8 cellular contexts compared by ENCODE assay signal in the genomic region with DNA sequence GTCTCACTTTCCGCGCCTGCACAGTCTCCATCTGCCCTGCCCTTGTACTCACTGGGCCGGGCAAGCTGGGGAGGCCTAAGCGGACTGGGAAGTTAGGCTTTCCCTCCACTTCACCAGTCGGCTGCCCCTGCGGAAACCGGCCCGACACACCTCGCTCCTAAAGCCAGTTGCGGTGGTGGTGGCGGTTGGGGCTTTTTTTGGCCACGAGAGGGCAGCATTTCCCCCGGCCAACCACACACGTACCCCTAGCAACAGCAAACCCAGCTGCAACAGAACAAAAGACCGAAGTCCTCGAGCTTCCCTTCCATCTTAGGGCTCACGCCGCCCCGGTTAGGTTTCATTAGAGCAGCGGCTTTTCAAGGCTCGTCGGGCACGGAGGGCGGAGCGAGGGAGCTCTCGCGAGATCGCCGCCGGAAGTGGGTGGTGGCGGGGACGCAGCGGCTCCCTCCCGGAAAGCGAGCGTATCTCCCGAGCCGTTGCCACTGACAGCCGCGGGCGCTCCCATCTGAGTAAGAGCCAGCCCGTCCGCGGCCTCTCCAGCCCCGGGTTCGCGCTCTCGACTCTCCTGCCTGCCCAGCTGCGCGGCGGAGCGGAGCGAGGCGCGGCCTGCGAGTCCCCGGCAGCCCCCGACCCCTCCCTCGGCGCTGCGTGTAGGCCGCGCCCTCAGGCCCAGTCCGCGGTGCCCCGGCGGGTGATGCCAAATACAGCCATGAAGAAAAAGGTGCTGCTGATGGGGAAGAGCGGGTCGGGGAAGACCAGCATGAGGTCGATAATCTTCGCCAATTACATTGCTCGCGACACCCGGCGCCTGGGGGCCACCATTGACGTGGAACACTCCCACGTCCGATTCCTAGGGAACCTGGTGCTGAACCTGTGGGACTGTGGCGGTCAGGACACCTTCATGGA. TPM values are rescaled to one million over a fixed set of nuclear protein-coding genes. Genes with fewer than 3 reads are reported as not detected.
DNase-seq lines count a peak whose midpoint lies in the region; TF ChIP-seq lines count a peak whose summit lies in the region.

A gene with protein sequence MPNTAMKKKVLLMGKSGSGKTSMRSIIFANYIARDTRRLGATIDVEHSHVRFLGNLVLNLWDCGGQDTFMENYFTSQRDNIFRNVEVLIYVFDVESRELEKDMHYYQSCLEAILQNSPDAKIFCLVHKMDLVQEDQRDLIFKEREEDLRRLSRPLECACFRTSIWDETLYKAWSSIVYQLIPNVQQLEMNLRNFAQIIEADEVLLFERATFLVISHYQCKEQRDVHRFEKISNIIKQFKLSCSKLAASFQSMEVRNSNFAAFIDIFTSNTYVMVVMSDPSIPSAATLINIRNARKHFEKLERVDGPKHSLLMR (plus strand): TSS at position 462 of the 906 bp plus-strand sequence. CDS start 233 bp downstream, at position 695.

- H3K27ac Mint-ChIP-seq in neural crest cell (ENCODE audit: unreplicated experiment) = peak within 1 kb of the TSS; percentile 97

- no peaks in the 10 kb centered on the region for H3K36me3 Mint-ChIP-seq in neural crest cell (ENCODE audit: low read depth)

- peak within 1 kb of the TSS; percentile 95 to 98 for H3K9ac ChIP-seq in stomach smooth muscle (ENCODE audit: low read length in 2 of 2)

- H3K4me3 Mint-ChIP-seq in neural crest cell = peak within 1 kb of the TSS; percentile 95

- no peaks in the 10 kb centered on the region for H3K27me3 ChIP-seq in HAP-1 (ENCODE audit: low read depth)
- no peaks in the 10 kb centered on the region for H3K27me3 ChIP-seq in MG63
- no peaks in the 10 kb centered on the region for H3K27me3 ChIP-seq in stomach smooth muscle (ENCODE audit: control insufficient read depth in 1 of 2, insufficient read depth in 2 of 2, low read length in 2 of 2)

- no peaks in the 10 kb centered on the region for H3K36me3 ChIP-seq in HAP-1 (replicated peaks)
- H3K36me3 ChIP-seq in MG63 = peaks cover 27% of the 10 kb centered on the region
- peaks cover 0 to 3% of the 10 kb centered on the region in 2 donors for H3K36me3 ChIP-seq in stomach smooth muscle (ENCODE audit: control insufficient read depth in 2 of 2, insufficient read depth in 2 of 2, low read length in 2 of 2)

- DNase-seq in GDM1 (lab: John Stamatoyannopoulos, UW) = peak; percentile 90
- peak; percentile 96 to 97 for DNase-seq in HAP-1 (ENCODE audit: low spot score in 2 of 2)
- DNase-seq in MG63 = peak; percentile 98
- DNase-seq in SHP77 treated with DMSO at 0.1 percent for 48 hours (lab: John Stamatoyannopoulos, UW) = peak; percentile 50
- peak; percentile 97 for DNase-seq in activated effector memory CD4-positive, alpha-beta T cell treated with anti-CD3 and anti-CD28 coated beads, Interleukin-2, amount 50 U/mL, for 16 hours
- peak; percentile 98 for DNase-seq in fibroblast of villous mesenchyme (ENCODE audit: low read depth)
- peak; percentile 93 for DNase-seq in neural crest cell (ENCODE audit: low read depth, low spot score)

- in situ Hi-C loops in HAP-1 (cut with MboI; ENCODE audit: low sequenced_read_pairs) = loop anchor here (25.0 kb wide), 2 partner anchors 612 to 1512 kb away; no protein-coding TSS in a partner anchor

- H3K4me1 Mint-ChIP-seq in neural crest cell = peaks cover 34% of the 10 kb centered on the region

- TF ChIP-seq CTCF in fibroblast of villous mesenchyme (IDR thresholded peaks at IDR 0.05; ENCODE audit: insufficient read depth, low read depth, low read length) (peak; percentile 87), neural crest cell (conservative IDR thresholded peaks at IDR 0.05) (peak; percentile 95)

- H3K4me1 ChIP-seq in HAP-1 = peaks cover 38% of the 10 kb centered on the region
- peaks cover 19% of the 10 kb centered on the region for H3K4me1 ChIP-seq in stomach smooth muscle (ENCODE audit: control insufficient read depth, insufficient read depth, low read length)

- peak within 1 kb of the TSS; percentile 96 for H3K27ac ChIP-seq in stomach smooth muscle (ENCODE audit: low read length)

- H3K27me3 Mint-ChIP-seq in neural crest cell (ENCODE audit: low read depth) = no peaks in the 10 kb centered on the region

- peaks cover 2% of the 10 kb centered on the region for H3K9me3 Mint-ChIP-seq in neural crest cell

- peak within 1 kb of the TSS; percentile 57 for H3K4me3 ChIP-seq in HAP-1
- H3K4me3 ChIP-seq in MG63 = peak within 1 kb of the TSS; percentile 69
- peak within 1 kb of the TSS; percentile 91 for H3K4me3 ChIP-seq in fibroblast of villous mesenchyme (ENCODE audit: low read depth, low read length)
- H3K4me3 ChIP-seq in stomach smooth muscle (ENCODE audit: low read length in 2 of 2) = peak within 1 kb of the TSS; percentile 98 to 99

- H3K9me3 ChIP-seq in HAP-1 (no peaks in the 10 kb centered on the region), MG63 (no peaks in the 10 kb centered on the region), stomach smooth muscle (ENCODE audit: control insufficient read depth in 2 of 2, low read length in 2 of 2) (no peaks in the 10 kb centered on the region)

RNA-seq across cellular contexts. Expression of the gene that starts here (rescaled TPM):
- 253 and 254 TPM in 2 replicates for total RNA-seq in MG63 (2014; rRNA removed; shearing (Covaris generic); ENCODE audit: low replicate concordance)
- total RNA-seq in fibroblast of villous mesenchyme = 45.4 and 55.3 TPM in 2 replicates
- total RNA-seq in neural crest cell = 57.5 and 59.3 TPM in 2 replicates

Comparison
In these comparisons a context has a peak if more than half of its experiments do, and no peak if none do; other contexts are left out.
1. Peak in every context shown above with its lines: DNase-seq, H3K4me3 ChIP-seq and H3K27ac ChIP-seq.